ENCODE assay signal across 24 cellular contexts in the genomic region with DNA sequence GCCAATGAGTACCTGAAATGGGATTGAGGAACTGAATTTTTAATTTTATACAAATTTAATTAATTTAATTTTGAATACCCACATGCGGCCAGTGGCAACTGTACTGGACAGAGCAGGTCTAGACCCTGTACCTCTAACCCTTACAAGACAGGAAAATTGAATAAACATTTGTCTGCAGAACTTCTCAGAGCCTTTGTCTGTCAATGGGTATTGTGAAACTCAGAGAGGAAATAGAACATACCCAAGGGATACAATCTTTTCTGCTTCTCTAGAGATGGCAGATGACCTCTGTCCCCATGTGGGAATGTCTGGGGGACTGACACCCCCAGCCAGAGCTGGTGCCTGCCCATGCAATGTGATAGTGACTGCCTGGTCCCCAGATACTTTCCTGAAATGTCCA.
"Had no signal": no experiment of that assay in that cellular context is flagged by ENCODE, and none has a peak within 500 bp of the region (broad histone marks: within the 10 kb centered on the region; RNA-seq: fewer than 3 reads in every experiment).

No MANE protein-coding gene starts in this region.

- H3K9me3 ChIP-seq: left ventricle myocardium inferior, mucosa of descending colon, ovary, right atrium auricular region, stomach, testis, thyroid gland, transverse colon, upper lobe of left lung had no signal

- H3K27me3 ChIP-seq: ovary, right atrium auricular region, stomach, testis, thyroid gland, transverse colon, upper lobe of left lung had no signal

- H3K4me3 ChIP-seq: left ventricle myocardium inferior, lung, mucosa of descending colon, ovary, right atrium auricular region, skin epidermis, stomach, testis, thyroid gland, transverse colon, upper lobe of left lung had no signal

- H3K4me1 ChIP-seq: left ventricle myocardium inferior, right atrium auricular region, stomach, testis, thyroid gland, transverse colon, upper lobe of left lung had no signal

- H3K36me3 ChIP-seq: left ventricle myocardium inferior, ovary, right atrium auricular region, stomach, thyroid gland, transverse colon, upper lobe of left lung had no signal

- DNase-seq: hypothalamus; immature natural killer cell; left ventricle myocardium inferior; midbrain; mucosa of descending colon; naive thymus-derived CD4-positive, alpha-beta T cell; ovary; stimulated activated CD4-positive, alpha-beta T cell treated with anti-CD3 and anti-CD28 coated beads, Interleukin-12 subunit alpha, Interleukin-12 subunit beta, amount 100 ng/mL, for 4 hours; stimulated activated CD4-positive, alpha-beta T cell treated with anti-CD3 and anti-CD28 coated beads, Interleukin-15, amount 100 ng/mL, for 24 hours; stimulated activated CD4-positive, alpha-beta T cell treated with anti-CD3 and anti-CD28 coated beads, Interleukin-2, amount 100 ng/mL, for 24 hours; stimulated activated CD4-positive, alpha-beta T cell treated with anti-CD3 and anti-CD28 coated beads, Interleukin-4, amount 100 ng/mL, for 1 hour; stimulated activated naive B cell treated with anti-CD40 and anti-IgM and Interleukin-4, amounts not matched to agents 10 μg/mL and 1 μg/mL and 100 μg/mL, for 72 hours; stimulated activated naive CD8-positive, alpha-beta T cell treated with anti-CD3 and anti-CD28 coated beads, Interleukin-15, Interleukin-2, amounts not matched to agents 100 U/mL and 50 U/mL, for 24 hours; stomach; testis; thyroid gland; transverse colon; upper lobe of left lung had no signal

- FAIRE-seq: islet of Langerhans had no signal

- ATAC-seq: mucosa of descending colon; naive thymus-derived CD4-positive, alpha-beta T cell; natural killer cell treated with Interleukin-12 subunit alpha and Interleukin-12 subunit beta and Interleukin-15 and Interleukin-18, amount 100 ng/mL, for 72 hours; sciatic nerve; stimulated activated naive B cell treated with anti-CD40 and anti-IgM and Interleukin-4, amounts not matched to agents 10 μg/mL and 1 μg/mL and 100 μg/mL, for 72 hours; stimulated activated naive CD8-positive, alpha-beta T cell treated with anti-CD3 and anti-CD28 coated beads, Interleukin-15, Interleukin-2, amounts not matched to agents 100 U/mL and 50 U/mL, for 24 hours had no signal

- H3K27ac ChIP-seq: left ventricle myocardium inferior, ovary, right atrium auricular region, skin epidermis, stomach, testis, thyroid gland, transverse colon, upper lobe of left lung had no signal
